In the genomic region with DNA sequence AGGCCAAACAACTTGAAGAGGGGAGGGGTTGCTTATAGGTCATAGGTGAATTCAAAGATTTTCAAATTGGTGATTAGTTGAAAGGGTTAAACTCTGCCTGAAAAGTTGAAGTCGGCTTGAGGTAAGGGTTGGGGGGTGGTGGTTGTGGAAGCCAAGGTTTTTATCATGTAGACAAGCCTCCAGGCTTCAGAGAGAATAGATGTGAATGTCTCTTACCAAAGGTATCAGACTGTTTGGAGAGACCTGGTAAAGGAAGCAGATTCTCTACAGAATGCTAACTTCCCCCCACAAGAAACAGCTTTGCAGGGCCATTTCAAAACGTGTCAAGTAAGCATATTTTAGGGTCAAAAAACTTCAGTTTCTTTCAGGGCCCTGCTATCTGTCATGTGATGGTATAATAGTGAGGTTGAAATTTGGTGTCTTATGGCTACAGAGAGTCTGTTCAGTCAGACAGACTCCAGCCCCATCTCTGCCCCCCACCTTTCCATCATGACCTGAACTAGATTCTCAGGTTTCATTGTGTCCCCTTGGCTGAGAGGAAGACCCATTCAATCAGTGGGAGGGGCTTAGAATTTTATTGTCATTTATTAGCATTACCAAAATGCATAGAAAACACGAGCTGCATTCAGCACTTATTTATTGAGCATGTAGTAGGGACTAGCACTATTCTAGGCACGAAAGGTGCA, we compare ENCODE assay signal across 1 cellular context.
TF ChIP-seq lines count a peak whose summit lies in the region.

No MANE protein-coding gene starts in this region.

TF ChIP-seq in GM23338, 12 proteins besides CTCF, POLR2A, EP300 and RAD21 (continued from another document):
- TF ChIP-seq, protein P1, sequence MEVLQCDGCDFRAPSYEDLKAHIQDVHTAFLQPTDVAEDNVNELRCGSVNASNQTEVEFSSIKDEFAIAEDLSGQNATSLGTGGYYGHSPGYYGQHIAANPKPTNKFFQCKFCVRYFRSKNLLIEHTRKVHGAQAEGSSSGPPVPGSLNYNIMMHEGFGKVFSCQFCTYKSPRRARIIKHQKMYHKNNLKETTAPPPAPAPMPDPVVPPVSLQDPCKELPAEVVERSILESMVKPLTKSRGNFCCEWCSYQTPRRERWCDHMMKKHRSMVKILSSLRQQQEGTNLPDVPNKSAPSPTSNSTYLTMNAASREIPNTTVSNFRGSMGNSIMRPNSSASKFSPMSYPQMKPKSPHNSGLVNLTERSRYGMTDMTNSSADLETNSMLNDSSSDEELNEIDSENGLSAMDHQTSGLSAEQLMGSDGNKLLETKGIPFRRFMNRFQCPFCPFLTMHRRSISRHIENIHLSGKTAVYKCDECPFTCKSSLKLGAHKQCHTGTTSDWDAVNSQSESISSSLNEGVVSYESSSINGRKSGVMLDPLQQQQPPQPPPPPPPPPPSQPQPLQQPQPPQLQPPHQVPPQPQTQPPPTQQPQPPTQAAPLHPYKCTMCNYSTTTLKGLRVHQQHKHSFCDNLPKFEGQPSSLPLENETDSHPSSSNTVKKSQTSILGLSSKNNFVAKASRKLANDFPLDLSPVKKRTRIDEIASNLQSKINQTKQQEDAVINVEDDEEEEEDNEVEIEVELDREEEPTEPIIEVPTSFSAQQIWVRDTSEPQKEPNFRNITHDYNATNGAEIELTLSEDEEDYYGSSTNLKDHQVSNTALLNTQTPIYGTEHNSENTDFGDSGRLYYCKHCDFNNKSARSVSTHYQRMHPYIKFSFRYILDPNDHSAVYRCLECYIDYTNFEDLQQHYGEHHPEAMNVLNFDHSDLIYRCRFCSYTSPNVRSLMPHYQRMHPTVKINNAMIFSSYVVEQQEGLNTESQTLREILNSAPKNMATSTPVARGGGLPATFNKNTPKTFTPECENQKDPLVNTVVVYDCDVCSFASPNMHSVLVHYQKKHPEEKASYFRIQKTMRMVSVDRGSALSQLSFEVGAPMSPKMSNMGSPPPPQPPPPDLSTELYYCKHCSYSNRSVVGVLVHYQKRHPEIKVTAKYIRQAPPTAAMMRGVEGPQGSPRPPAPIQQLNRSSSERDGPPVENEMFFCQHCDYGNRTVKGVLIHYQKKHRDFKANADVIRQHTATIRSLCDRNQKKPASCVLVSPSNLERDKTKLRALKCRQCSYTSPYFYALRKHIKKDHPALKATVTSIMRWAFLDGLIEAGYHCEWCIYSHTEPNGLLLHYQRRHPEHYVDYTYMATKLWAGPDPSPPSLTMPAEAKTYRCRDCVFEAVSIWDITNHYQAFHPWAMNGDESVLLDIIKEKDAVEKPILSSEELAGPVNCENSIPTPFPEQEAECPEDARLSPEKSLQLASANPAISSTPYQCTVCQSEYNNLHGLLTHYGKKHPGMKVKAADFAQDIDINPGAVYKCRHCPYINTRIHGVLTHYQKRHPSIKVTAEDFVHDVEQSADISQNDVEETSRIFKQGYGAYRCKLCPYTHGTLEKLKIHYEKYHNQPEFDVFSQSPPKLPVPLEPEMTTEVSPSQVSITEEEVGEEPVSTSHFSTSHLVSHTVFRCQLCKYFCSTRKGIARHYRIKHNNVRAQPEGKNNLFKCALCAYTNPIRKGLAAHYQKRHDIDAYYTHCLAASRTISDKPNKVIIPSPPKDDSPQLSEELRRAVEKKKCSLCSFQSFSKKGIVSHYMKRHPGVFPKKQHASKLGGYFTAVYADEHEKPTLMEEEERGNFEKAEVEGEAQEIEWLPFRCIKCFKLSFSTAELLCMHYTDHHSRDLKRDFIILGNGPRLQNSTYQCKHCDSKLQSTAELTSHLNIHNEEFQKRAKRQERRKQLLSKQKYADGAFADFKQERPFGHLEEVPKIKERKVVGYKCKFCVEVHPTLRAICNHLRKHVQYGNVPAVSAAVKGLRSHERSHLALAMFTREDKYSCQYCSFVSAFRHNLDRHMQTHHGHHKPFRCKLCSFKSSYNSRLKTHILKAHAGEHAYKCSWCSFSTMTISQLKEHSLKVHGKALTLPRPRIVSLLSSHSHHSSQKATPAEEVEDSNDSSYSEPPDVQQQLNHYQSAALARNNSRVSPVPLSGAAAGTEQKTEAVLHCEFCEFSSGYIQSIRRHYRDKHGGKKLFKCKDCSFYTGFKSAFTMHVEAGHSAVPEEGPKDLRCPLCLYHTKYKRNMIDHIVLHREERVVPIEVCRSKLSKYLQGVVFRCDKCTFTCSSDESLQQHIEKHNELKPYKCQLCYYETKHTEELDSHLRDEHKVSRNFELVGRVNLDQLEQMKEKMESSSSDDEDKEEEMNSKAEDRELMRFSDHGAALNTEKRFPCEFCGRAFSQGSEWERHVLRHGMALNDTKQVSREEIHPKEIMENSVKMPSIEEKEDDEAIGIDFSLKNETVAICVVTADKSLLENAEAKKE (CRISPR knock-in tag; IDR thresholded peaks at IDR 0.05), result peak; percentile 53; the same call in 1 of the 2 replicates
